17 cellular contexts compared by ENCODE assay signal in genomic region chr10:82282782-82283456, GRCh38.
DNase-seq lines count a peak whose midpoint lies in the region; ATAC-seq, FAIRE-seq and TF ChIP-seq lines count a peak whose summit lies in the region.
"Had no signal": no experiment of that assay in that cellular context is flagged by ENCODE, and none has a peak within 500 bp of the region (broad histone marks: within the 10 kb centered on the region; RNA-seq: fewer than 3 reads in every experiment).

No MANE protein-coding gene starts in this region.

- CTCF ChIA-PET in MCF 10A (lab: Yijun Ruan, JAX): interaction anchor here (0.5 to 0.8 kb wide), 4 partner anchors 8 to 519 kb away, joined by 3 to 4 read pairs (median 3); no protein-coding TSS in a partner anchor

- H3K36me3 Mint-ChIP-seq in MCF 10A (ENCODE audit: insufficient read depth, unreplicated experiment): no peaks in the 10 kb centered on the region

- TF ChIP-seq POLR2A in breast epithelium (IDR thresholded peaks at IDR 0.05): no peak

- no TSS peak for BruUV-seq in MCF 10A (replicated peaks; lab: Mats Ljungman, UMichigan)

- no peaks in the 10 kb centered on the region for H3K36me3 ChIP-seq in breast epithelium

- H3K9me3 Mint-ChIP-seq in MCF 10A (ENCODE audit: unreplicated experiment): no peaks in the 10 kb centered on the region

- ATAC-seq in HG03139 (IDR thresholded peaks at IDR 0.05; ENCODE audit: unreplicated experiment): no peak
- no peak for ATAC-seq in GM19397 (IDR thresholded peaks at IDR 0.05; ENCODE audit: unreplicated experiment)
- ATAC-seq: K562 had no signal

- H3K27me3 Mint-ChIP-seq in MCF 10A (ENCODE audit: insufficient read depth, unreplicated experiment): no peaks in the 10 kb centered on the region

- no peak overlapping the region for H3K4me3 ChIP-seq in breast epithelium
- H3K4me3 ChIP-seq: K562 had no signal

- no peaks in the 10 kb centered on the region for H3K4me1 ChIP-seq in breast epithelium

- H3K9me3 ChIP-seq in breast epithelium: no peaks in the 10 kb centered on the region

- no peaks in the 10 kb centered on the region for H3K27me3 ChIP-seq in breast epithelium

- H3K4me1 Mint-ChIP-seq in MCF 10A (ENCODE audit: insufficient read depth, unreplicated experiment): peaks cover 18% of the 10 kb centered on the region

- peak; percentile 65 for DNase-seq in MCF 10A (ENCODE audit: unreplicated experiment)
- no peak for DNase-seq in breast epithelium (ENCODE audit: low spot score in 2 of 2)
- DNase-seq in fibroblast of peridontal ligament (ENCODE audit: extremely low read depth): peak; percentile 20
- DNase-seq in urothelium cell line (ENCODE audit: low spot score): peak; percentile 46
- no peak for DNase-seq in GM19239 (ENCODE audit: insufficient read length, low spot score)
- DNase-seq: 8988T, COR-L47, DMS153, NCI-H1417 treated with DMSO at 0.1 percent for 48 hours, NCI-H2029 treated with DMSO at 0.1 percent for 48 hours, NCI-H524, SHP77 treated with DMSO at 0.1 percent for 48 hours had no signal

- H3K27ac Mint-ChIP-seq in MCF 10A (ENCODE audit: low read depth, unreplicated experiment): no peak overlapping the region

- H3K27ac ChIP-seq in breast epithelium: no peak overlapping the region
- H3K27ac ChIP-seq: C4-2B had no signal

- POLR2A ChIA-PET in MCF 10A (lab: Yijun Ruan, JAX): interaction anchor here (0.6 to 1.3 kb wide), 3 partner anchors 12 to 544 kb away, joined by 3 to 4 read pairs (median 3); no protein-coding TSS in a partner anchor

- H3K4me3 Mint-ChIP-seq in MCF 10A (ENCODE audit: unreplicated experiment): no peak overlapping the region

- TF ChIP-seq CTCF in MCF 10A (IDR thresholded peaks at IDR 0.05; ENCODE audit: unreplicated experiment) (no peak), breast epithelium (IDR thresholded peaks at IDR 0.05) (no peak)

- FAIRE-seq in urothelium cell line (lab: Jason Lieb, UNC): no peak
- FAIRE-seq in GM19239 (lab: Jason Lieb, UNC): no peak
- FAIRE-seq: K562 had no signal

- intact Hi-C loops in MCF 10A (cut with micrococcal nuclease): no loop called here
- intact Hi-C loops in breast epithelium (cut with DNase I; ENCODE audit: low total_unique reads): no loop called here

TF ChIP-seq in PFSK-1, 5 proteins besides CTCF, POLR2A, EP300 and RAD21:
- no peak; the same call in 1 of the 2 replicates for TF ChIP-seq TAF1 (IDR thresholded peaks at IDR 0.05; ENCODE audit: borderline replicate concordance, insufficient read depth, low read length)
- TF ChIP-seq FOXP2 (optimal IDR thresholded peaks at IDR 0.05; ENCODE audit: borderline replicate concordance, extremely low read depth, extremely low read length, insufficient read depth): peak; percentile 86
TF ChIP-seq in PFSK-1: peak in this region for 1.

Comparison
In these comparisons a context has a peak if more than half of its experiments do, and no peak if none do; other contexts are left out.
1. DNase-seq: peak in MCF 10A (single experiment), fibroblast of peridontal ligament (single experiment) and urothelium cell line (single experiment); none in breast epithelium (0 of 2) and GM19239 (single experiment).